Comparison of ENCODE assay signal across 10 cellular contexts in the genomic region with DNA sequence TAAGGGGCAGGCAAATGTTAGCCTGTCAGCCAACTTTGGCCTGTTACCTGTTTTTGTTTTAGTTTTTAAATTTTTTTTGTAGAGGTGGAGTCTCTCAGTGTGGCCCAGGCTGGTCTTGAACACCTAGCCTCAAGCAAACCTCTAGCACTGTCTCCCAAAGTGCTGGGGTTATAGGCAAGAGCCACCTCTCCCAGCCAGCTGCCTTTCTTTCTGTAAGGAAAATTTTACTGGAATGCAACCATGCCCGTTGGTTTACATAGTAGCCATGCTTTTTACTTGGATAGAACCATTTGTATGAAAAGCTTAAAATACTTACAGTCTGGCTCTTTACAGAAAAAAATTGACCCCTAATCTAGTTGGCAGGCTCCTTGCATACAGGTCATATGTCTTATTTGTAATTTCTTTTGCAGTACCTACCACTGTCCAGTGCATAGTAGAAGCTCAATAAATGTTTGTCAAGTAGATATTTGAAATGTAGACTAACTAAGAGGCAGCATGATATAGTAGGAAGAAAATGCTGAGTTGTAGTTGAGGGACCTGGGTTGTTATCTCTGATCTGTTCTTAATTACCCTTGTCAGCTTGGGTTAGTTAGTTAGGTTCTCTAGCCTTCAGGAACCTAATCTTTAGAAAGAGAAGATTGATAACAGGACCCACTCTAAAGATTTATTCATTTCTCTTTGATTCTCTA.
DNase-seq lines count a peak whose midpoint lies in the region; ATAC-seq and TF ChIP-seq lines count a peak whose summit lies in the region.
"Had no signal": no experiment of that assay in that cellular context is flagged by ENCODE, and none has a peak within 500 bp of the region (broad histone marks: within the 10 kb centered on the region; RNA-seq: fewer than 3 reads in every experiment).

No MANE protein-coding gene starts in this region.

- TF ChIP-seq CTCF in WI38 (IDR thresholded peaks at IDR 0.05; ENCODE audit: low read depth, low read length) (no peak), fibroblast of pulmonary artery (IDR thresholded peaks at IDR 0.05; ENCODE audit: low read length, missing control alignments) (no peak), GM13976 (IDR thresholded peaks at IDR 0.05; ENCODE audit: borderline replicate concordance, control extremely low read depth, extremely low read depth, insufficient read depth, missing control alignments) (no peak)

- no peaks in the 10 kb centered on the region for H3K27me3 Mint-ChIP-seq in activated T-cell treated with anti-CD3 and anti-CD28 coated beads, Interleukin-2, amount 50 U/mL, for 24 hours

- H3K27ac Mint-ChIP-seq in activated T-cell treated with anti-CD3 and anti-CD28 coated beads, Interleukin-2, amount 50 U/mL, for 24 hours, result peak overlapping the region; percentile 75
- peak overlapping the region; percentile 2 for H3K27ac Mint-ChIP-seq in stimulated activated effector memory CD8-positive, alpha-beta T cell treated with anti-CD3 and anti-CD28 coated beads, Interleukin-12 subunit alpha, Interleukin-12 subunit beta, amount 100 ng/mL, for 72 hours

- DNase-seq in activated T-cell treated with anti-CD3 and anti-CD28 coated beads, Interleukin-2, amount 50 U/mL, for 24 hours, result no peak
- DNase-seq in activated T-cell treated with anti-CD3 and anti-CD28 coated beads for 4 hours (no peak), fibroblast of pulmonary artery (ENCODE audit: low read depth) (no peak), GM13976 (ENCODE audit: low spot score) (no peak), NOMO-1 (lab: John Stamatoyannopoulos, UW; ENCODE audit: unreplicated experiment in 2 of 2) (no peak), AG08396 (ENCODE audit: low spot score) (no peak)
- DNase-seq in stimulated activated effector memory CD8-positive, alpha-beta T cell treated with anti-CD3 and anti-CD28 coated beads, Interleukin-12 subunit alpha, Interleukin-12 subunit beta, amount 100 ng/mL, for 72 hours (ENCODE audit: low spot score in 2 of 2), result no peak
- DNase-seq: hippocampal formation, NCI-H1417 had no signal

- peaks cover 89% of the 10 kb centered on the region for H3K36me3 Mint-ChIP-seq in activated T-cell treated with anti-CD3 and anti-CD28 coated beads, Interleukin-2, amount 50 U/mL, for 24 hours (ENCODE audit: low read depth)
- peaks cover 100% of the 10 kb centered on the region for H3K36me3 Mint-ChIP-seq in stimulated activated effector memory CD8-positive, alpha-beta T cell treated with anti-CD3 and anti-CD28 coated beads, Interleukin-12 subunit alpha, Interleukin-12 subunit beta, amount 100 ng/mL, for 72 hours

- H3K4me3 ChIP-seq in WI38 (ENCODE audit: low read depth, low read length) (peak overlapping the region; percentile 26; the same call in 1 of the 2 replicates), fibroblast of pulmonary artery (replicated peaks; ENCODE audit: low read depth, low read length) (peak overlapping the region; percentile 98)

- peak overlapping the region; percentile 35 for H3K4me3 Mint-ChIP-seq in activated T-cell treated with anti-CD3 and anti-CD28 coated beads, Interleukin-2, amount 50 U/mL, for 24 hours
- peak overlapping the region; percentile 90 for H3K4me3 Mint-ChIP-seq in stimulated activated effector memory CD8-positive, alpha-beta T cell treated with anti-CD3 and anti-CD28 coated beads, Interleukin-12 subunit alpha, Interleukin-12 subunit beta, amount 100 ng/mL, for 72 hours

- in situ Hi-C loops in GM13976 (cut with MboI; ENCODE audit: low sequenced_read_pairs, unreplicated experiment), result no loop called here

- no peak for ATAC-seq in stimulated activated effector memory CD8-positive, alpha-beta T cell treated with anti-CD3 and anti-CD28 coated beads, Interleukin-12 subunit alpha, Interleukin-12 subunit beta, amount 100 ng/mL, for 72 hours

- H3K9me3 Mint-ChIP-seq in activated T-cell treated with anti-CD3 and anti-CD28 coated beads, Interleukin-2, amount 50 U/mL, for 24 hours, result no peaks in the 10 kb centered on the region
- H3K9me3 Mint-ChIP-seq in stimulated activated effector memory CD8-positive, alpha-beta T cell treated with anti-CD3 and anti-CD28 coated beads, Interleukin-12 subunit alpha, Interleukin-12 subunit beta, amount 100 ng/mL, for 72 hours, result no peaks in the 10 kb centered on the region

- H3K4me1 Mint-ChIP-seq in activated T-cell treated with anti-CD3 and anti-CD28 coated beads, Interleukin-2, amount 50 U/mL, for 24 hours (ENCODE audit: low read depth), result peaks cover 60% of the 10 kb centered on the region
- H3K4me1 Mint-ChIP-seq in stimulated activated effector memory CD8-positive, alpha-beta T cell treated with anti-CD3 and anti-CD28 coated beads, Interleukin-12 subunit alpha, Interleukin-12 subunit beta, amount 100 ng/mL, for 72 hours, result peaks cover 36% of the 10 kb centered on the region
